1 cellular context compared by ENCODE assay signal in genomic region chr17:72602517-72603345, GRCh38.
A peak's percentile ranks its signal among the peaks of the same experiment; 100 is the strongest.
TF ChIP-seq lines count a peak whose summit lies in the region.

No MANE protein-coding gene starts in this region.

TF ChIP-seq in A549, 52 proteins besides CTCF, POLR2A, EP300 and RAD21 (continued from another document):
- TF ChIP-seq REST (IDR thresholded peaks at IDR 0.05), result no peak
- TF ChIP-seq ELK1 (IDR thresholded peaks at IDR 0.05; ENCODE audit: low read depth, low read length), result no peak
- no peak for TF ChIP-seq POLR2AphosphoS2 (conservative IDR thresholded peaks at IDR 0.05; ENCODE audit: low read length)
- no peak for TF ChIP-seq ZC3H11A (IDR thresholded peaks at IDR 0.05)
- no peak for TF ChIP-seq HEYL (CRISPR knock-in tag; IDR thresholded peaks at IDR 0.05)
- no peak for TF ChIP-seq KDM1A (IDR thresholded peaks at IDR 0.05; ENCODE audit: low read depth)
- peak; percentile 79; the same call in 1 of the 2 replicates for TF ChIP-seq RARB (CRISPR knock-in tag; IDR thresholded peaks at IDR 0.05)
- TF ChIP-seq HOXB5 (CRISPR knock-in tag; IDR thresholded peaks at IDR 0.05), result peak; percentile 46; the same call in 1 of the 2 replicates
- no peak for TF ChIP-seq KDM5A (IDR thresholded peaks at IDR 0.05)
- no peak for TF ChIP-seq CHD2 (IDR thresholded peaks at IDR 0.05; ENCODE audit: low read length, partially characterized antibody)
- peak; percentile 67; the same call in 1 of the 2 replicates for TF ChIP-seq USF2 (IDR thresholded peaks at IDR 0.05)
- TF ChIP-seq MAFK (IDR thresholded peaks at IDR 0.05; ENCODE audit: partially characterized antibody), result peak; percentile 95
- TF ChIP-seq E2F6 (IDR thresholded peaks at IDR 0.05; ENCODE audit: borderline replicate concordance, low read depth), result no peak
- no peak for TF ChIP-seq ATOH8 (CRISPR knock-in tag; IDR thresholded peaks at IDR 0.05; ENCODE audit: low read depth)
- TF ChIP-seq NFE2L2 (conservative IDR thresholded peaks at IDR 0.05; ENCODE audit: low read length), result peak; percentile 43; the same call in 1 of the 2 replicates
- peak; percentile 33; the same call in 1 of the 3 replicates for TF ChIP-seq SMC3 (IDR thresholded peaks at IDR 0.05)
- no peak for TF ChIP-seq RCOR1 (IDR thresholded peaks at IDR 0.05; ENCODE audit: low read depth, low read length)
- TF ChIP-seq FOSL2 (IDR thresholded peaks at IDR 0.05), result 0 out of 2 replicates have a peak, but pooled peaks have one; percentile 8
- TF ChIP-seq FOSL2 (CRISPR knock-in tag; IDR thresholded peaks at IDR 0.05), result peak; percentile 76
- TF ChIP-seq PBX3 (IDR thresholded peaks at IDR 0.05), result no peak
- no peak for TF ChIP-seq EHMT2 (IDR thresholded peaks at IDR 0.05; ENCODE audit: low read depth)
- TF ChIP-seq HDAC2 (IDR thresholded peaks at IDR 0.05), result no peak
- TF ChIP-seq FOXS1 (CRISPR knock-in tag; IDR thresholded peaks at IDR 0.05), result no peak
- TF ChIP-seq TP53 (CRISPR knock-in tag; IDR thresholded peaks at IDR 0.05), result no peak
- TF ChIP-seq GATA3 (IDR thresholded peaks at IDR 0.05; ENCODE audit: borderline replicate concordance), result peak; percentile 47
- TF ChIP-seq MAZ (IDR thresholded peaks at IDR 0.05; ENCODE audit: borderline replicate concordance, low read depth, low read length), result 0 out of 2 replicates have a peak, but pooled peaks have one; percentile 67
- no peak for TF ChIP-seq PHF8 (IDR thresholded peaks at IDR 0.05; ENCODE audit: borderline replicate concordance, low read depth)
- TF ChIP-seq BHLHE40 (IDR thresholded peaks at IDR 0.05; ENCODE audit: low read depth, low read length), result no peak; the same call in 1 of the 2 replicates
- TF ChIP-seq CBX8 (IDR thresholded peaks at IDR 0.05), result no peak
- TF ChIP-seq HES2 (IDR thresholded peaks at IDR 0.05), result no peak
- TF ChIP-seq JUNB (IDR thresholded peaks at IDR 0.05), result peak; percentile 64; the same call in 1 of the 2 replicates
- no peak; the same call in 1 of the 2 replicates for TF ChIP-seq MYC (IDR thresholded peaks at IDR 0.05; ENCODE audit: borderline replicate concordance, low read length)
- peak; percentile 56 to 90; a peak in 3 of 4 replicates for TF ChIP-seq CEBPB (IDR thresholded peaks at IDR 0.05)
- no peak for TF ChIP-seq ZNF302 (CRISPR knock-in tag; IDR thresholded peaks at IDR 0.05)
- peak; percentile 62 to 84 for TF ChIP-seq JUN (IDR thresholded peaks at IDR 0.05)
